11 cellular contexts compared by ENCODE assay signal in genomic region chr12:64098709-64099354, GRCh38.
DNase-seq lines count a peak whose midpoint lies in the region; ATAC-seq and TF ChIP-seq lines count a peak whose summit lies in the region.
"Had no signal": no experiment of that assay in that cellular context is flagged by ENCODE, and none has a peak within 500 bp of the region (broad histone marks: within the 10 kb centered on the region; RNA-seq: fewer than 3 reads in every experiment).

No MANE protein-coding gene starts in this region.

- H4K20me1 ChIP-seq in osteoblast (ENCODE audit: insufficient read depth, low read length): peaks cover 3% of the 10 kb centered on the region

- ATAC-seq in GM21825 (IDR thresholded peaks at IDR 0.05; ENCODE audit: unreplicated experiment): no peak
- no peak for ATAC-seq in GM21723 (IDR thresholded peaks at IDR 0.05; ENCODE audit: unreplicated experiment)

- peaks cover 13% of the 10 kb centered on the region for H3K27me3 Mint-ChIP-seq in activated CD4-positive, alpha-beta memory T cell treated with anti-CD3 and anti-CD28 coated beads for 36 hours

- no peak overlapping the region for H3K4me3 ChIP-seq in osteoblast (ENCODE audit: insufficient read depth, low read length)

- peaks cover 18% of the 10 kb centered on the region for H3K36me3 ChIP-seq in osteoblast (ENCODE audit: insufficient read depth, low read length)

- H3K27ac ChIP-seq in osteoblast (ENCODE audit: low read depth, low read length): peak overlapping the region; percentile 53

- no peaks in the 10 kb centered on the region for H3K36me3 Mint-ChIP-seq in activated CD4-positive, alpha-beta memory T cell treated with anti-CD3 and anti-CD28 coated beads for 36 hours

- H3K4me1 ChIP-seq in osteoblast (ENCODE audit: insufficient read depth, low read length): peaks cover 64% of the 10 kb centered on the region

- intact Hi-C loops in activated CD4-positive, alpha-beta memory T cell treated with anti-CD3 and anti-CD28 coated beads for 36 hours (cut with micrococcal nuclease): no loop called here

- no peaks in the 10 kb centered on the region for H3K9me3 Mint-ChIP-seq in activated CD4-positive, alpha-beta memory T cell treated with anti-CD3 and anti-CD28 coated beads for 36 hours

- H3K9me3 ChIP-seq in osteoblast (ENCODE audit: low read depth, low read length): no peaks in the 10 kb centered on the region

- POLR2A ChIA-PET in activated CD4-positive, alpha-beta memory T cell treated with anti-CD3 and anti-CD28 coated beads for 36 hours (lab: Charles Lee): no interaction called here

- CTCF ChIA-PET in activated CD4-positive, alpha-beta memory T cell treated with anti-CD3 and anti-CD28 coated beads for 36 hours (lab: Charles Lee): no interaction called here

- no peak for TF ChIP-seq CTCF in osteoblast (IDR thresholded peaks at IDR 0.05; ENCODE audit: extremely low read depth, low read depth, low read length)

- no peak overlapping the region for H3K4me3 Mint-ChIP-seq in activated CD4-positive, alpha-beta memory T cell treated with anti-CD3 and anti-CD28 coated beads for 36 hours

- no peak overlapping the region for H3K27ac Mint-ChIP-seq in activated CD4-positive, alpha-beta memory T cell treated with anti-CD3 and anti-CD28 coated beads for 36 hours

- no peaks in the 10 kb centered on the region for H3K79me2 ChIP-seq in osteoblast (ENCODE audit: insufficient read depth, low read length)

- no peaks in the 10 kb centered on the region for H3K4me1 Mint-ChIP-seq in activated CD4-positive, alpha-beta memory T cell treated with anti-CD3 and anti-CD28 coated beads for 36 hours (ENCODE audit: low read depth)

- DNase-seq in DMS 273 treated with DMSO at 0.1 percent for 48 hours (lab: John Stamatoyannopoulos, UW) (peak; percentile 68), NCI-H2196 treated with DMSO at 0.1 percent for 48 hours (lab: John Stamatoyannopoulos, UW; ENCODE audit: unreplicated experiment) (peak; percentile 24), dermis microvascular lymphatic vessel endothelial cell (ENCODE audit: low read depth in 2 of 2) (peak; percentile 81 to 85), osteoblast (ENCODE audit: insufficient read length, low spot score, missing footprints) (peak; percentile 1), KG1 (lab: John Stamatoyannopoulos, UW) (no peak)
- no peak for DNase-seq in activated CD4-positive, alpha-beta memory T cell treated with anti-CD3 and anti-CD28 coated beads for 36 hours
- DNase-seq: activated naive CD4-positive, alpha-beta T cell treated with anti-CD3 and anti-CD28 coated beads, Interleukin-2, amount 50 U/mL, for 16 hours; islet precursor cell; RPMI8226 had no signal

- no peaks in the 10 kb centered on the region for H3K27me3 ChIP-seq in osteoblast (ENCODE audit: insufficient read depth, low read length)

- no peak overlapping the region for H2AFZ ChIP-seq in osteoblast (ENCODE audit: low read length)

- H3K4me2 ChIP-seq in osteoblast (ENCODE audit: insufficient read depth, low read length): peak overlapping the region; percentile 61

Comparison
In these comparisons a context has a peak if more than half of its experiments do, and no peak if none do; other contexts are left out.
1. DNase-seq: peak in DMS 273 treated with DMSO at 0.1 percent for 48 hours (single experiment), NCI-H2196 treated with DMSO at 0.1 percent for 48 hours (single experiment), dermis microvascular lymphatic vessel endothelial cell (2 of 2) and osteoblast (single experiment); none in activated CD4-positive, alpha-beta memory T cell treated with anti-CD3 and anti-CD28 coated beads for 36 hours (single experiment) and KG1 (single experiment).